Comparison of ENCODE assay signal across 29 cellular contexts in genomic region chr6:166635146-166635545, GRCh38.
"Had no signal": no experiment of that assay in that cellular context is flagged by ENCODE, and none has a peak within 500 bp of the region (broad histone marks: within the 10 kb centered on the region; RNA-seq: fewer than 3 reads in every experiment).

No MANE protein-coding gene starts in this region.

- ATAC-seq: body of pancreas; effector memory CD8-positive, alpha-beta T cell; heart left ventricle; natural killer cell; sciatic nerve had no signal

- H2AFZ ChIP-seq: neural progenitor cell had no signal

- H3K27ac ChIP-seq: body of pancreas, colonic mucosa, neural progenitor cell, skin epidermis, suprapubic skin, transverse colon had no signal

- H3K36me3 ChIP-seq: adrenal gland, colonic mucosa, heart left ventricle, neural progenitor cell, suprapubic skin, transverse colon had no signal

- DNase-seq: activated CD4-positive, alpha-beta T cell treated with anti-CD3 and anti-CD28 coated beads for 4 hours; activated CD4-positive, alpha-beta T cell treated with anti-CD3 and anti-CD28 coated beads, Interleukin-2, amount 50 U/mL, for 4 hours; activated CD8-positive, alpha-beta memory T cell treated with anti-CD3 and anti-CD28 coated beads, Interleukin-2, amount 50 U/mL, for 4 hours; activated effector memory CD4-positive, alpha-beta T cell treated with anti-CD3 and anti-CD28 coated beads, Interleukin-2, amount 50 U/mL, for 16 hours; activated naive CD4-positive, alpha-beta T cell treated with anti-CD3 and anti-CD28 coated beads for 36 hours; activated naive CD8-positive, alpha-beta T cell treated with anti-CD3 and anti-CD28 coated beads for 36 hours; activated T-cell treated with anti-CD3 and anti-CD28 coated beads, Interleukin-2, amount 50 U/mL, for 1 hour; aorta; body of pancreas; colonic mucosa; effector memory CD8-positive, alpha-beta T cell; foreskin fibroblast; hypothalamus; immature natural killer cell; mesendoderm; natural killer cell; stimulated activated CD4-positive, alpha-beta T cell treated with anti-CD3 and anti-CD28 coated beads, Interleukin-4, amount 100 ng/mL, for 24 hours; T-helper 1 cell; transverse colon had no signal

- H3K4me1 ChIP-seq: body of pancreas, colonic mucosa, neural progenitor cell, transverse colon had no signal

- H3K9ac ChIP-seq: neural progenitor cell had no signal

- H3K4me3 ChIP-seq: adrenal gland, body of pancreas, colonic mucosa, heart left ventricle, lung, neural progenitor cell, skin epidermis, suprapubic skin, transverse colon had no signal

- H3K36me3 Mint-ChIP-seq: activated naive CD8-positive, alpha-beta T cell treated with anti-CD3 and anti-CD28 coated beads for 36 hours; natural killer cell; neural progenitor cell; stimulated activated effector memory CD8-positive, alpha-beta T cell treated with anti-CD3 and anti-CD28 coated beads, Interleukin-12 subunit alpha, Interleukin-12 subunit beta, amount 100 ng/mL, for 72 hours had no signal

- H3K4me3 Mint-ChIP-seq: activated naive CD4-positive, alpha-beta T cell treated with anti-CD3 and anti-CD28 coated beads for 36 hours; activated naive CD8-positive, alpha-beta T cell treated with anti-CD3 and anti-CD28 coated beads for 36 hours; activated T-helper 1 cell treated with anti-CD3 and anti-CD28 coated beads, Interleukin-12 subunit alpha, Interleukin-12 subunit beta, Interleukin-2, Interleukin-4 antibody, amounts not matched to agents 30 ng/mL and 10 ng/mL and 1 ng/mL, durations not matched to agents 14 hours and 24 hours and 36 hours; effector memory CD8-positive, alpha-beta T cell; immature natural killer cell; natural killer cell; neural progenitor cell; stimulated activated effector memory CD8-positive, alpha-beta T cell treated with anti-CD3 and anti-CD28 coated beads, Interleukin-12 subunit alpha, Interleukin-12 subunit beta, amount 100 ng/mL, for 72 hours; T-helper 2 cell treated with Interferon-gamma antibody and Interleukin-4, amounts not matched to agents 5 μg/mL and 100 μg/mL, for 36 hours had no signal

- H3K27me3 ChIP-seq: adrenal gland, body of pancreas, colonic mucosa, heart left ventricle, suprapubic skin had no signal

- H3K4me2 ChIP-seq: neural progenitor cell had no signal

- H3K27ac Mint-ChIP-seq: activated naive CD4-positive, alpha-beta T cell treated with anti-CD3 and anti-CD28 coated beads for 36 hours; activated naive CD8-positive, alpha-beta T cell treated with anti-CD3 and anti-CD28 coated beads for 36 hours; activated T-helper 1 cell treated with anti-CD3 and anti-CD28 coated beads, Interleukin-12 subunit alpha, Interleukin-12 subunit beta, Interleukin-2, Interleukin-4 antibody, amounts not matched to agents 30 ng/mL and 10 ng/mL and 1 ng/mL, durations not matched to agents 14 hours and 24 hours and 36 hours; effector memory CD8-positive, alpha-beta T cell; immature natural killer cell; natural killer cell; neural progenitor cell; stimulated activated effector memory CD8-positive, alpha-beta T cell treated with anti-CD3 and anti-CD28 coated beads, Interleukin-12 subunit alpha, Interleukin-12 subunit beta, amount 100 ng/mL, for 72 hours; T-helper 2 cell treated with Interferon-gamma antibody and Interleukin-4, amounts not matched to agents 5 μg/mL and 100 μg/mL, for 36 hours had no signal

- H3K9me3 ChIP-seq: adrenal gland, body of pancreas, colonic mucosa, heart left ventricle, suprapubic skin, transverse colon had no signal

- H3K9me3 Mint-ChIP-seq: activated naive CD4-positive, alpha-beta T cell treated with anti-CD3 and anti-CD28 coated beads for 36 hours; activated naive CD8-positive, alpha-beta T cell treated with anti-CD3 and anti-CD28 coated beads for 36 hours; activated T-helper 1 cell treated with anti-CD3 and anti-CD28 coated beads, Interleukin-12 subunit alpha, Interleukin-12 subunit beta, Interleukin-2, Interleukin-4 antibody, amounts not matched to agents 30 ng/mL and 10 ng/mL and 1 ng/mL, durations not matched to agents 14 hours and 24 hours and 36 hours; effector memory CD8-positive, alpha-beta T cell; immature natural killer cell; natural killer cell; stimulated activated effector memory CD8-positive, alpha-beta T cell treated with anti-CD3 and anti-CD28 coated beads, Interleukin-12 subunit alpha, Interleukin-12 subunit beta, amount 100 ng/mL, for 72 hours; T-helper 2 cell treated with Interferon-gamma antibody and Interleukin-4, amounts not matched to agents 5 μg/mL and 100 μg/mL, for 36 hours had no signal
